ENCODE assay signal across 24 cellular contexts in the genomic region with DNA sequence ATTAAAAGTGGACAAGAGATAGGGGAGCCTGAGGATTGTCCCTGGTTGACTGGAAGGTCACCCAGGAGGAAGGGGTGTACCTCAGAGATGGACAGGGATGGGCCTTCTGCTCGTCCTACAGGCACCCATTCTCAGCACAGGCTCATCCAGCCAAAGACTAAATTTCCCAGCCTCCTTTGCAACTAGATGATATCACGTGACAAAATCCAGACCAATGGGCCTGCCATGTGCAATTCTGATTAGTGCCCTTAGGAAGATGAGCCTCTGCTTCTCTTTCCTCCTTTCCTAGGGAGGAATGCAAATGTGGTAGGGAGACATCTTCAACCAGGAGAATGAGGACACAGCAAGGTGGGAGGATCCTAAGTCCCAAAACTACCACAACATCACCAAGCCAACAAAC.
"Had no signal": no experiment of that assay in that cellular context is flagged by ENCODE, and none has a peak within 500 bp of the region (broad histone marks: within the 10 kb centered on the region; RNA-seq: fewer than 3 reads in every experiment).

No MANE protein-coding gene starts in this region.

- H3K27me3 ChIP-seq: tibial nerve, upper lobe of left lung had no signal

- FAIRE-seq: pancreas had no signal

- H3K9me3 ChIP-seq: mucosa of descending colon, pancreas, prostate gland, tibial nerve, upper lobe of left lung had no signal

- H3K27ac ChIP-seq: left ventricle myocardium inferior, pancreas, prostate gland, skin epidermis, spleen, upper lobe of left lung had no signal

- H3K36me3 ChIP-seq: left ventricle myocardium inferior, pancreas, prostate gland, spleen, tibial nerve, upper lobe of left lung had no signal

- DNase-seq: islet precursor cell; left ventricle myocardium inferior; midbrain; naive thymus-derived CD8-positive, alpha-beta T cell; nucleus accumbens; pancreas; posterior cingulate gyrus; retina; right cardiac atrium; spleen; stimulated activated CD4-positive, alpha-beta T cell treated with anti-CD3 and anti-CD28 coated beads, Interleukin-2, amount 100 ng/mL, for 48 hours; stimulated activated CD4-positive, alpha-beta T cell treated with anti-CD3 and anti-CD28 coated beads, Interleukin-4, amount 100 ng/mL, for 4 hours; stimulated activated CD8-positive, alpha-beta memory T cell treated with anti-CD3 and anti-CD28 coated beads, Interleukin-4, amount 100 ng/mL, for 48 hours; stimulated activated naive CD4-positive, alpha-beta T cell treated with Interleukin-2 at 50 U/mL for 16 hours; stimulated activated naive CD8-positive, alpha-beta T cell treated with anti-CD3 and anti-CD28 coated beads, Interleukin-15, amount 100 ng/mL, for 72 hours; substantia nigra; upper lobe of left lung had no signal

- H3K4me1 ChIP-seq: left ventricle myocardium inferior, prostate gland, spleen, tibial nerve, upper lobe of left lung had no signal

- ATAC-seq: naive thymus-derived CD8-positive, alpha-beta T cell; right cardiac atrium; sciatic nerve; stimulated activated memory B cell treated with anti-CD40 and anti-IgM and Interleukin-4, amounts not matched to agents 10 μg/mL and 1 μg/mL and 100 μg/mL, for 72 hours; stimulated activated naive CD8-positive, alpha-beta T cell treated with anti-CD3 and anti-CD28 coated beads, Interleukin-15, amount 100 ng/mL, for 72 hours had no signal

- H3K4me3 ChIP-seq: left ventricle myocardium inferior, lung, mucosa of descending colon, pancreas, prostate gland, skin epidermis, spleen, tibial nerve, upper lobe of left lung had no signal
